Comparison of ENCODE assay signal across 18 cellular contexts in the genomic region with DNA sequence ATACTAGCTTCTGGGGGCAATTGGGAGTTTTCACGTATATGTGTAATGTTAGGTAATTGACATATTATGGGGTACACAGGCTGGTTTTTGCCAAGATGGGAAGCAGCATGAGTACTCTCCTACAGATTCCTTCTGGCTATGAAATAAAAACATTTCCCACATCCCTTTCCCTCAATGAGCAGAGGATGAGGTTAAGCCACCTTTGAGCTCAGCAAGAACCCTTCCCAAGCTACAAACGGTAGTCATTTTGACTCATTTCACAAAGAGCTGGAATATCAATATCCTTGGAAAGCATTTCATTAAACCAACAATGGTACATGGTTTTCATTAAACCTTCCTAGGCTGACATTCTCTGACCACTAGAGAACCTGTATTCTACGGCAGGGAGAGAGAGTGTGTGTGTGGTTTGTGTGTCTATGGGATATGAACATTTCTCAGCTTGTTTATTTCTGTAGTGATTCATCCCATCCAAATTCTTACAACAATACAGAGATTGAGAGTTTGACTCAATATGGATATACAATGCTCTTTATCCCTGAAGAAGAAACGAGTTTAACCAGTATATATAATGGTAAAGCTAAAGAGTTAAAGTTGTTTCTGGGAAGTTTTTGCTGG.
DNase-seq lines count a peak whose midpoint lies in the region; ATAC-seq, FAIRE-seq and TF ChIP-seq lines count a peak whose summit lies in the region.
"Had no signal": no experiment of that assay in that cellular context is flagged by ENCODE, and none has a peak within 500 bp of the region (broad histone marks: within the 10 kb centered on the region; RNA-seq: fewer than 3 reads in every experiment).

No MANE protein-coding gene starts in this region.

- H3K9ac ChIP-seq in IMR-90 (ENCODE audit: low read depth, low read length): no peak overlapping the region

- no peak overlapping the region for H4K5ac ChIP-seq in IMR-90 (ENCODE audit: low read depth, low read length)

- no peak for FAIRE-seq in bronchial epithelial cell (lab: Jason Lieb, UNC)
- FAIRE-seq: GM12892 had no signal

- peaks cover 7% of the 10 kb centered on the region; the same call in 1 of the 2 replicates for H3K9me1 ChIP-seq in IMR-90 (ENCODE audit: insufficient read depth, low read length)

- peak overlapping the region; percentile 96 for H2BK120ac ChIP-seq in IMR-90 (ENCODE audit: low read depth, low read length)

- H3K4ac ChIP-seq in IMR-90 (ENCODE audit: low read depth, low read length): peak overlapping the region; percentile 86; the same call in 1 of the 2 replicates

- H3K4me1 ChIP-seq in IMR-90 (ENCODE audit: control insufficient read depth, insufficient read depth, low read length) (peaks cover 15% of the 10 kb centered on the region), Caco-2 (peaks cover 12% of the 10 kb centered on the region)
- H3K4me1 ChIP-seq: ascending aorta had no signal

- no peak overlapping the region for H2AK9ac ChIP-seq in IMR-90 (replicated peaks; ENCODE audit: low read depth, low read length, poor library complexity)

- no CpG with 5 or more reads among the region's 4 CpGs for WGBS in IMR-90 (ENCODE audit: extremely low coverage in 2 of 2, insufficient read length in 1 of 2), 2 experiments

- peaks cover 3 to 28% of the 10 kb centered on the region in 2 experiments; a peak in 2 of 4 replicates for H3K79me1 ChIP-seq in IMR-90 (ENCODE audit: low read depth in 1 of 2, low read length in 2 of 2)

- POLR2A ChIA-PET in IMR-90 (lab: Charles Lee; ENCODE audit: unreplicated experiment) (no interaction called here), Caco-2 (lab: Charles Lee) (no interaction called here)

- no peak for TF ChIP-seq POLR2A in IMR-90 (IDR thresholded peaks at IDR 0.05; ENCODE audit: low read depth, low read length)

- H4K91ac ChIP-seq in IMR-90 (ENCODE audit: insufficient read depth, low read depth, low read length): peak overlapping the region; percentile 77; the same call in 1 of the 2 replicates

- H3K9me3 ChIP-seq in IMR-90 (ENCODE audit: control insufficient read depth, insufficient read depth, low read length) (no peaks in the 10 kb centered on the region), Caco-2 (no peaks in the 10 kb centered on the region)
- H3K9me3 ChIP-seq: ascending aorta had no signal

- no peak overlapping the region for H3K18ac ChIP-seq in IMR-90 (ENCODE audit: low read depth, low read length)

- dilution Hi-C loops in IMR-90 (cut with HindIII; ENCODE audit: low sequenced_read_pairs, unreplicated experiment): no loop called here

- H3K56ac ChIP-seq in IMR-90 (ENCODE audit: extremely low read depth, insufficient read depth, low read length): 0 out of 2 replicates have a peak overlapping the region, but pooled peaks have one; percentile 21

- 0 out of 2 replicates have a peak, but pooled peaks have one; percentile 14 for TF ChIP-seq CTCF in IMR-90 (conservative IDR thresholded peaks at IDR 0.05; ENCODE audit: low read depth, low read length)
- TF ChIP-seq CTCF in bronchial epithelial cell (IDR thresholded peaks at IDR 0.05; ENCODE audit: insufficient read depth, low read length, severe bottlenecking): no peak
- TF ChIP-seq CTCF in Caco-2 (IDR thresholded peaks at IDR 0.05; ENCODE audit: insufficient read depth in 1 of 2, low read depth in 1 of 2, low read length in 1 of 2, severe bottlenecking in 1 of 2, unreplicated experiment in 1 of 2): no peak

- peak overlapping the region; percentile 27; the same call in 1 of the 2 replicates for H3K4me2 ChIP-seq in IMR-90 (ENCODE audit: low read depth, low read length)

- CTCF ChIA-PET in IMR-90 (lab: Yijun Ruan, JAX): interaction anchor here (0.6 to 1.3 kb wide), 4 partner anchors 90 to 431 kb away, joined by 3 to 4 read pairs (median 4); no protein-coding TSS in a partner anchor
- CTCF ChIA-PET in Caco-2 (lab: Charles Lee): no interaction called here

- H2AFZ ChIP-seq in IMR-90 (replicated peaks; ENCODE audit: low read length, poor library complexity): no peak overlapping the region

- no peaks in the 10 kb centered on the region for H3K27me3 ChIP-seq in IMR-90 (ENCODE audit: control insufficient read depth, insufficient read depth, low read length)
- H3K27me3 ChIP-seq in bronchial epithelial cell (ENCODE audit: control insufficient read depth, insufficient read depth, low read length): no peaks in the 10 kb centered on the region
- H3K27me3 ChIP-seq in Caco-2 (replicated peaks; ENCODE audit: control insufficient read depth, insufficient read depth, low read length): no peaks in the 10 kb centered on the region
- H3K27me3 ChIP-seq: ascending aorta had no signal

- no peaks in the 10 kb centered on the region for H3K36me3 Mint-ChIP-seq in Caco-2 (ENCODE audit: insufficient read depth, unreplicated experiment)

- DNase-seq in AG20443 (ENCODE audit: low spot score) (peak; percentile 22), IMR-90 (peak; percentile 99), bronchial epithelial cell (ENCODE audit: low read depth) (peak; percentile 90), kidney glomerular epithelial cell (lab: John Stamatoyannopoulos, UW) (peak; percentile 23), Caco-2 (no peak)
- DNase-seq: C1 segment of cervical spinal cord; DND-41; effector CD8-positive, alpha-beta T cell; NCI-H1417; occipital lobe; substantia nigra had no signal

- no TSS peak for BruUV-seq in IMR-90 (replicated peaks; lab: Mats Ljungman, UMichigan)
- no TSS peak for BruUV-seq in Caco-2 (replicated peaks; lab: Mats Ljungman, UMichigan)

- H3K27me3 Mint-ChIP-seq in Caco-2 (ENCODE audit: insufficient read depth, unreplicated experiment): no peaks in the 10 kb centered on the region
- H3K27me3 Mint-ChIP-seq: IgD-negative memory B cell had no signal

- no peak; the same call in 1 of the 2 replicates for TF ChIP-seq RAD21 in IMR-90 (IDR thresholded peaks at IDR 0.05; ENCODE audit: low read length)

- ATAC-seq in IMR-90 (ENCODE audit: low read depth): peak; percentile 78
- ATAC-seq in GM19467 (IDR thresholded peaks at IDR 0.05; ENCODE audit: unreplicated experiment): no peak
- no peak for ATAC-seq in GM18867 (IDR thresholded peaks at IDR 0.05; ENCODE audit: unreplicated experiment)
- no peak for ATAC-seq in GM18909 (IDR thresholded peaks at IDR 0.05; ENCODE audit: poor library complexity, unreplicated experiment)

- peak overlapping the region; percentile 95 for H2BK20ac ChIP-seq in IMR-90 (ENCODE audit: low read depth, low read length)

- no peaks in the 10 kb centered on the region for H4K20me1 ChIP-seq in IMR-90 (ENCODE audit: insufficient read depth, low read length)

- peak overlapping the region; percentile 81 for H3K14ac ChIP-seq in IMR-90 (replicated peaks; ENCODE audit: low read depth, low read length)

- no peak overlapping the region for H3K27ac Mint-ChIP-seq in Caco-2 (ENCODE audit: unreplicated experiment)
- H3K27ac Mint-ChIP-seq: IgD-negative memory B cell had no signal

- H2BK5ac ChIP-seq in IMR-90 (ENCODE audit: low read depth, low read length, poor library complexity, severe bottlenecking): peak overlapping the region; percentile 87

- no peak overlapping the region for H3K27ac ChIP-seq in IMR-90 (ENCODE audit: insufficient read depth, low read length)
- H3K27ac ChIP-seq: ascending aorta, VCaP had no signal

- H3K4me1 Mint-ChIP-seq in Caco-2 (ENCODE audit: low read depth, unreplicated experiment): no peaks in the 10 kb centered on the region
- H3K4me1 Mint-ChIP-seq: IgD-negative memory B cell had no signal

- intact Hi-C loops in IMR-90 (cut with micrococcal nuclease) (loop anchor here (10.0 kb wide), 1 partner anchor 304 kb away; no protein-coding TSS in a partner anchor), Caco-2 (cut with micrococcal nuclease; ENCODE audit: unreplicated experiment) (no loop called here)

- H2AK5ac ChIP-seq in IMR-90 (ENCODE audit: low read depth, low read length): no peak overlapping the region; the same call in 1 of the 2 replicates

- H3K9me3 Mint-ChIP-seq in Caco-2 (ENCODE audit: unreplicated experiment): no peaks in the 10 kb centered on the region
- H3K9me3 Mint-ChIP-seq: IgD-negative memory B cell had no signal

- in situ Hi-C loops in IMR-90 (cut with MboI; ENCODE audit: low sequenced_read_pairs): loop anchor here (5.0 kb wide), 1 partner anchor 437 kb away; no protein-coding TSS in a partner anchor

- H3K4me3 ChIP-seq in IMR-90 (ENCODE audit: insufficient read depth, low read depth, low read length): no peak overlapping the region
- no peak overlapping the region for H3K4me3 ChIP-seq in bronchial epithelial cell (ENCODE audit: low read depth, low read length)
- no peak overlapping the region for H3K4me3 ChIP-seq in Caco-2 (ENCODE audit: low read depth, low read length)
- H3K4me3 ChIP-seq: ascending aorta had no signal

- H3K4me3 Mint-ChIP-seq in Caco-2 (ENCODE audit: unreplicated experiment): no peak overlapping the region
- H3K4me3 Mint-ChIP-seq: IgD-negative memory B cell had no signal

- peak overlapping the region; percentile 68; the same call in 1 of the 3 replicates for H2BK15ac ChIP-seq in IMR-90 (ENCODE audit: low read depth, low read length)

- H3K36me3 ChIP-seq in IMR-90 (ENCODE audit: control insufficient read depth, insufficient read depth, low read length): no peaks in the 10 kb centered on the region
- no peaks in the 10 kb centered on the region for H3K36me3 ChIP-seq in bronchial epithelial cell (ENCODE audit: control insufficient read depth, insufficient read depth, low read length)
- H3K36me3 ChIP-seq in Caco-2 (ENCODE audit: control insufficient read depth, insufficient read depth, low read length): peaks cover 1% of the 10 kb centered on the region; the same call in 1 of the 2 replicates
- H3K36me3 ChIP-seq: ascending aorta had no signal

- H3K23ac ChIP-seq in IMR-90 (ENCODE audit: low read depth, low read length): peak overlapping the region; percentile 73

- peak overlapping the region in 1 of 2 experiments; percentile 74; a peak in 2 of 4 replicates for H4K8ac ChIP-seq in IMR-90 (ENCODE audit: low read depth in 2 of 2, low read length in 2 of 2)

TF ChIP-seq in IMR-90, 13 proteins besides CTCF, POLR2A, EP300 and RAD21 (continues in another document):
- peak; percentile 19; the same call in 1 of the 2 replicates for TF ChIP-seq SMC3 (IDR thresholded peaks at IDR 0.05; ENCODE audit: low read depth, low read length)
- TF ChIP-seq RCOR1 (IDR thresholded peaks at IDR 0.05; ENCODE audit: insufficient replicate concordance, low read length): no peak
- peak; percentile 96 for TF ChIP-seq FOS (IDR thresholded peaks at IDR 0.05; ENCODE audit: low read depth, low read length)
- TF ChIP-seq RFX5 (IDR thresholded peaks at IDR 0.05; ENCODE audit: low read depth, low read length): no peak
- TF ChIP-seq ELK1 (IDR thresholded peaks at IDR 0.05; ENCODE audit: borderline replicate concordance, low read depth, low read length): no peak
- no peak for TF ChIP-seq BHLHE40 (IDR thresholded peaks at IDR 0.05; ENCODE audit: low read depth, low read length)

Comparison
In these comparisons a context has a peak if more than half of its experiments do, and no peak if none do; other contexts are left out.
1. DNase-seq: peak in AG20443 (single experiment), IMR-90 (single experiment), bronchial epithelial cell (single experiment) and kidney glomerular epithelial cell (single experiment); none in Caco-2 (0 of 2).